9 cellular contexts compared by ENCODE assay signal in the genomic region with DNA sequence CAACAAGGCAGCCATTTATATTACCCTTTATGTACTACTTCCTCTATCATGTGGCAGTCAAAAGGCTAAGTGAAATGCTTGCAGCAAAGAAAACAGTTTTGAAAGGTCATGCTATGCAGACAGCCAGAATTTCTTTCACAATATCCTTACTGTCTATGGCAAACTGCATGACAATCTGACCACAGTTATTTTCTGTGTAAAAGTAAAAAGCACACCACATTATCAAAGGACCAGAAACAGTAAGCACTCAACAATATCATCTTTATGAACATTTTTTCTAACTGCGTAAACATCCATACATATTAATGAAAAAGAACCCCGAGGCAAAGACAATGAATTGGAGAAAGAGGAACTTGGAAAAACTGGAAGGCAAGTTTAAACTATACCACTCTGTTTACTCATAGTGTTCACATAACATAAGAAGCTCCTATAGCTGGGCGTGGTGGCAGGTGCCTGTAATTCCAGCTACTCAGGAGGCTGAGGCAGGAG. TPM values are rescaled to one million over a fixed set of nuclear protein-coding genes. Genes with fewer than 3 reads are reported as not detected.
DNase-seq lines count a peak whose midpoint lies in the region; ATAC-seq and TF ChIP-seq lines count a peak whose summit lies in the region.
"Had no signal": no experiment of that assay in that cellular context is flagged by ENCODE, and none has a peak within 500 bp of the region (broad histone marks: within the 10 kb centered on the region; RNA-seq: fewer than 3 reads in every experiment).

No MANE protein-coding gene starts in this region.

- no peaks in the 10 kb centered on the region for H3F3A ChIP-seq in PC-3 (ENCODE audit: low read length, unreplicated experiment)

- H3K27me3 ChIP-seq in PC-3 (ENCODE audit: low read length), result no peaks in the 10 kb centered on the region
- H3K27me3 ChIP-seq in testis, result no peaks in the 10 kb centered on the region

- no peaks in the 10 kb centered on the region for H3K79me2 ChIP-seq in PC-3 (ENCODE audit: low read length)

- H3K4me2 ChIP-seq in PC-3 (ENCODE audit: low read length), result no peak overlapping the region

- H3K4me1 ChIP-seq in PC-3 (ENCODE audit: insufficient read depth, low read length), result no peaks in the 10 kb centered on the region
- H3K4me1 ChIP-seq in testis, result no peaks in the 10 kb centered on the region

- WGBS in testis, 2 donors, result 91% methylated on average over 3 of the region's 3 CpGs

- TF ChIP-seq CTCF in GM10248 (IDR thresholded peaks at IDR 0.05; ENCODE audit: control extremely low read depth, extremely low read depth, low read depth, missing control alignments) (no peak), PC-3 (conservative IDR thresholded peaks at IDR 0.05; ENCODE audit: low read depth, low read length) (no peak), epithelial cell of esophagus (IDR thresholded peaks at IDR 0.05; ENCODE audit: insufficient read depth, low read depth, low read length, missing control alignments) (no peak), testis (IDR thresholded peaks at IDR 0.05) (no peak)

- no peak for TF ChIP-seq POLR2A in testis (IDR thresholded peaks at IDR 0.05)

- no peak overlapping the region for H3K4me3 ChIP-seq in PC-3 (ENCODE audit: low read length)
- no peak overlapping the region for H3K4me3 ChIP-seq in epithelial cell of esophagus (ENCODE audit: low read length)
- no peak overlapping the region for H3K4me3 ChIP-seq in testis

- intact Hi-C loops in PC-3 (cut with micrococcal nuclease) (loop anchor here (5.0 kb wide), 1 partner anchor 45 kb away; a partner anchor contains a TSS), testis (cut with DNase I; ENCODE audit: low total_unique reads) (no loop called here)

- no TSS peak for BruUV-seq in PC-3 (replicated peaks; lab: Mats Ljungman, UMichigan)

- no peaks in the 10 kb centered on the region for H3K36me3 ChIP-seq in PC-3 (ENCODE audit: low read depth, low read length)
- H3K36me3 ChIP-seq in testis (ENCODE audit: low read depth, missing control alignments), result no peaks in the 10 kb centered on the region

- no peaks in the 10 kb centered on the region for H4K20me1 ChIP-seq in PC-3 (ENCODE audit: low read length)

- POLR2A ChIA-PET in GM10248 (lab: Yijun Ruan, JAX), result no interaction called here
- POLR2A ChIA-PET in PC-3 (lab: Charles Lee; ENCODE audit: unreplicated experiment), result no interaction called here

- ATAC-seq in PC-3 (peak; percentile 78), GM21423 (IDR thresholded peaks at IDR 0.05; ENCODE audit: unreplicated experiment) (no peak)

- no peak overlapping the region for H2AFZ ChIP-seq in PC-3 (ENCODE audit: low read length)

- DNase-seq in GM10248 (ENCODE audit: extremely low spot score), result peak; percentile 27
- DNase-seq in PC-3, result peak; percentile 25
- peak; percentile 81 for DNase-seq in epithelial cell of esophagus (ENCODE audit: low read depth)
- DNase-seq in renal cortical epithelial cell (ENCODE audit: low read depth), result peak; percentile 84
- DNase-seq in NCI-H524 treated with DMSO at 0.1 percent for 48 hours (lab: John Stamatoyannopoulos, UW), result no peak
- no peak for DNase-seq in testis
- DNase-seq in NCI-H146 (lab: John Stamatoyannopoulos, UW), result no peak
- DNase-seq: stimulated activated CD4-positive, alpha-beta T cell treated with anti-CD3 and anti-CD28 coated beads, Interleukin-1b, Interleukin-23, amount 100 ng/mL, for 48 hours had no signal

- H3K9me2 ChIP-seq in PC-3 (replicated peaks; ENCODE audit: low read length), result no peaks in the 10 kb centered on the region

- H3K9me3 ChIP-seq in PC-3 (ENCODE audit: low read length), result no peaks in the 10 kb centered on the region
- no peaks in the 10 kb centered on the region for H3K9me3 ChIP-seq in testis

- CTCF ChIA-PET in GM10248 (lab: Yijun Ruan, JAX) (interaction anchor here (0.7 to 0.9 kb wide), 2 partner anchors 10 to 28 kb away, joined by 3 read pairs; no protein-coding TSS in a partner anchor), PC-3 (lab: Charles Lee) (interaction anchor here (0.6 to 1.2 kb wide), 2 partner anchors 129 to 567 kb away, joined by 3 to 4 read pairs; no protein-coding TSS in a partner anchor)

- H3K9ac ChIP-seq in PC-3 (ENCODE audit: low read length), result no peak overlapping the region

- H3K27ac ChIP-seq in PC-3 (ENCODE audit: low read length) (no peak overlapping the region), testis (no peak overlapping the region)

RNA-seq across cellular contexts. Expression of a gene that starts 47.9 kb away (rescaled TPM):
- 8.3 and 15.7 TPM in 2 replicates for total RNA-seq in PC-3 (2014; rRNA removed)
- total RNA-seq in renal cortical epithelial cell, result 22.2 and 77.6 TPM in 2 replicates
- total RNA-seq in testis, result 10 to 100 TPM; 25.9 to 27.7 TPM
- 14.3 TPM for polyA plus RNA-seq in testis (ENCODE audit: insufficient read depth, low read depth, low replicate concordance)

Comparison
In these comparisons a context has a peak if more than half of its experiments do, and no peak if none do; other contexts are left out.
1. DNase-seq: peak in GM10248 (single experiment), PC-3 (single experiment), epithelial cell of esophagus (single experiment) and renal cortical epithelial cell (single experiment); none in NCI-H524 treated with DMSO at 0.1 percent for 48 hours (single experiment), testis (single experiment) and NCI-H146 (single experiment).